ENCODE assay signal across 1 cellular context in the genomic region with DNA sequence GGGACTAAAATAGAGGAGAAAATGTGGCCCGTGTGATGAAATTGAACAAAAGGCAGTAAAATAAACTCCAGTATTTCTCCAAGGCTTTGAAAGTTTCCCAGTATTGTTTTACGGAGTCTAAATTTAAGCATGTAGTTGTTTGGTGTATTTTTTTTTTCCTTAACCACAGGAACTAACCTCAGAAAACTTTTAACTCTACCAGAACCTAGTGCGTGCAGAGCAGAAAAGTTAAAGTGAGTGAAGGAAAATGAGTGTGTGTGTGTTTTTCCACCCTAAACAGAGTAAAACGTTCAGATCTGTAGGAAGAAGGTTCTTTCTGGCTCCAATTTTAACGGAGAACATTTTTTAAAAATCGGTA.
TF ChIP-seq lines count a peak whose summit lies in the region.

No MANE protein-coding gene starts in this region.

TF ChIP-seq in HEK293, 187 proteins besides CTCF, POLR2A, EP300 and RAD21 (continued from another document):
- TF ChIP-seq, protein P1, sequence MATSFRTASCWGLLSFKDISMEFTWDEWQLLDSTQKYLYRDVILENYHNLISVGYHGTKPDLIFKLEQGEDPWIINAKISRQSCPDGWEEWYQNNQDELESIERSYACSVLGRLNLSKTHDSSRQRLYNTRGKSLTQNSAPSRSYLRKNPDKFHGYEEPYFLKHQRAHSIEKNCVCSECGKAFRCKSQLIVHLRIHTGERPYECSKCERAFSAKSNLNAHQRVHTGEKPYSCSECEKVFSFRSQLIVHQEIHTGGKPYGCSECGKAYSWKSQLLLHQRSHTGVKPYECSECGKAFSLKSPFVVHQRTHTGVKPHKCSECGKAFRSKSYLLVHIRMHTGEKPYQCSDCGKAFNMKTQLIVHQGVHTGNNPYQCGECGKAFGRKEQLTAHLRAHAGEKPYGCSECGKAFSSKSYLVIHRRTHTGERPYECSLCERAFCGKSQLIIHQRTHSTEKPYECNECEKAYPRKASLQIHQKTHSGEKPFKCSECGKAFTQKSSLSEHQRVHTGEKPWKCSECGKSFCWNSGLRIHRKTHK (tag by site-specific recombination; IDR thresholded peaks at IDR 0.05): no peak
- TF ChIP-seq ZNF112 (tag by site-specific recombination; IDR thresholded peaks at IDR 0.05) (no peak), ZNF626 (tag by site-specific recombination; IDR thresholded peaks at IDR 0.05) (no peak), ZNF658 (tag by site-specific recombination; IDR thresholded peaks at IDR 0.05) (no peak), HOXC10 (CRISPR knock-in tag; IDR thresholded peaks at IDR 0.05) (no peak), ZNF366 (tag by site-specific recombination; conservative IDR thresholded peaks at IDR 0.05) (no peak), OVOL3 (tag by site-specific recombination; IDR thresholded peaks at IDR 0.05) (no peak), YY2 (tag by site-specific recombination; IDR thresholded peaks at IDR 0.05) (no peak), SCRT1 (tag by site-specific recombination; IDR thresholded peaks at IDR 0.05; ENCODE audit: borderline replicate concordance) (no peak), ZNF404 (tag by site-specific recombination; IDR thresholded peaks at IDR 0.05) (no peak), ZFP37 (tag by site-specific recombination; IDR thresholded peaks at IDR 0.05) (no peak), ZNF292 (tag by site-specific recombination; IDR thresholded peaks at IDR 0.05; ENCODE audit: borderline replicate concordance, low read depth) (no peak), ZBTB8A (tag by site-specific recombination; IDR thresholded peaks at IDR 0.05) (no peak), ZXDB (tag by site-specific recombination; IDR thresholded peaks at IDR 0.05) (0 out of 2 replicates have a peak, but pooled peaks have one; percentile 11), ZNF596 (tag by site-specific recombination; IDR thresholded peaks at IDR 0.05) (no peak), ZNF747 (tag by site-specific recombination; IDR thresholded peaks at IDR 0.05) (no peak), ZNF48 (tag by site-specific recombination; IDR thresholded peaks at IDR 0.05) (no peak), ZNF501 (tag by site-specific recombination; IDR thresholded peaks at IDR 0.05) (no peak)
- TF ChIP-seq, protein P2, sequence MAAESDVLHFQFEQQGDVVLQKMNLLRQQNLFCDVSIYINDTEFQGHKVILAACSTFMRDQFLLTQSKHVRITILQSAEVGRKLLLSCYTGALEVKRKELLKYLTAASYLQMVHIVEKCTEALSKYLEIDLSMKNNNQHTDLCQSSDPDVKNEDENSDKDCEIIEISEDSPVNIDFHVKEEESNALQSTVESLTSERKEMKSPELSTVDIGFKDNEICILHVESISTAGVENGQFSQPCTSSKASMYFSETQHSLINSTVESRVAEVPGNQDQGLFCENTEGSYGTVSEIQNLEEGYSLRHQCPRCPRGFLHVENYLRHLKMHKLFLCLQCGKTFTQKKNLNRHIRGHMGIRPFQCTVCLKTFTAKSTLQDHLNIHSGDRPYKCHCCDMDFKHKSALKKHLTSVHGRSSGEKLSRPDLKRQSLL (tag by site-specific recombination; IDR thresholded peaks at IDR 0.05): no peak
- TF ChIP-seq, protein P3, sequence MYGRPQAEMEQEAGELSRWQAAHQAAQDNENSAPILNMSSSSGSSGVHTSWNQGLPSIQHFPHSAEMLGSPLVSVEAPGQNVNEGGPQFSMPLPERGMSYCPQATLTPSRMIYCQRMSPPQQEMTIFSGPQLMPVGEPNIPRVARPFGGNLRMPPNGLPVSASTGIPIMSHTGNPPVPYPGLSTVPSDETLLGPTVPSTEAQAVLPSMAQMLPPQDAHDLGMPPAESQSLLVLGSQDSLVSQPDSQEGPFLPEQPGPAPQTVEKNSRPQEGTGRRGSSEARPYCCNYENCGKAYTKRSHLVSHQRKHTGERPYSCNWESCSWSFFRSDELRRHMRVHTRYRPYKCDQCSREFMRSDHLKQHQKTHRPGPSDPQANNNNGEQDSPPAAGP (tag by site-specific recombination; IDR thresholded peaks at IDR 0.05): 0 out of 2 replicates have a peak, but pooled peaks have one; percentile 2
- TF ChIP-seq, protein P4, sequence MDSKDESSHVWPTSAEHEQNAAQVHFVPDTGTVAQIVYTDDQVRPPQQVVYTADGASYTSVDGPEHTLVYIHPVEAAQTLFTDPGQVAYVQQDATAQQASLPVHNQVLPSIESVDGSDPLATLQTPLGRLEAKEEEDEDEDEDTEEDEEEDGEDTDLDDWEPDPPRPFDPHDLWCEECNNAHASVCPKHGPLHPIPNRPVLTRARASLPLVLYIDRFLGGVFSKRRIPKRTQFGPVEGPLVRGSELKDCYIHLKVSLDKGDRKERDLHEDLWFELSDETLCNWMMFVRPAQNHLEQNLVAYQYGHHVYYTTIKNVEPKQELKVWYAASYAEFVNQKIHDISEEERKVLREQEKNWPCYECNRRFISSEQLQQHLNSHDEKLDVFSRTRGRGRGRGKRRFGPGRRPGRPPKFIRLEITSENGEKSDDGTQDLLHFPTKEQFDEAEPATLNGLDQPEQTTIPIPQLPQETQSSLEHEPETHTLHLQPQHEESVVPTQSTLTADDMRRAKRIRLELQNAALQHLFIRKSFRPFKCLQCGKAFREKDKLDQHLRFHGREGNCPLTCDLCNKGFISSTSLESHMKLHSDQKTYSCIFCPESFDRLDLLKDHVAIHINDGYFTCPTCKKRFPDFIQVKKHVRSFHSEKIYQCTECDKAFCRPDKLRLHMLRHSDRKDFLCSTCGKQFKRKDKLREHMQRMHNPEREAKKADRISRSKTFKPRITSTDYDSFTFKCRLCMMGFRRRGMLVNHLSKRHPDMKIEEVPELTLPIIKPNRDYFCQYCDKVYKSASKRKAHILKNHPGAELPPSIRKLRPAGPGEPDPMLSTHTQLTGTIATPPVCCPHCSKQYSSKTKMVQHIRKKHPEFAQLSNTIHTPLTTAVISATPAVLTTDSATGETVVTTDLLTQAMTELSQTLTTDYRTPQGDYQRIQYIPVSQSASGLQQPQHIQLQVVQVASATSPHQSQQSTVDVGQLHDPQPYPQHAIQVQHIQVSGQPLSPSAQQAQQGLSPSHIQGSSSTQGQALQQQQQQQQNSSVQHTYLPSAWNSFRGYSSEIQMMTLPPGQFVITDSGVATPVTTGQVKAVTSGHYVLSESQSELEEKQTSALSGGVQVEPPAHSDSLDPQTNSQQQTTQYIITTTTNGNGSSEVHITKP (tag by site-specific recombination; IDR thresholded peaks at IDR 0.05): peak; percentile 70
